Comparison of ENCODE assay signal across 8 cellular contexts in the genomic region with DNA sequence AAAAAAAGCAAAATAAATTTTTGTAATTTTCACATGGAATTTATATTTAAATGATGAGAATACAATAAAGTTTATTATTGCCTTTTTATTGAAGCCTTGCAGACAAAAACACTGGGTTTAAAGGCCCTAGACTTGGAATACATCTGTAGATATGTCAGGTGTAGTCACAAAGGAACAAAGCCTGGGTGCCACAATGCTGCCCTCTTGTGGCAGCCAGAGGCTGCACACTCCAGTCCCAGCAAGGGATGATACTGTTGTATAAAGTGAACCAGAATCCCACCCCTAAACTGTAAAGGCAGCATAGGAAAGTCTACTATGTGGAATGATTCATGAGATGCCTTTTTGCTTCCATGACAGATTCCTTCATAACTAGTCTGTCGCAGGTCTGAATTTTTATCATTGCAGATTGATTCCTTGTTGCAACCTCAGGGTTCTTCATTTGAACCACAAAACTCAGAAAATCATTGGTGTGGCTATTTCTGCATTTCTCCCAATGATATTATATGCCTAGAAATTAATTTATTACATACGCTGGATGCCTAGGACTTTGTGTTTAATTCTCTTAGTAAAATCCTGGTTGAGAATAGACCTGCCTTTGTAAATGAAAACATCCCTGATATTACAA. TPM values are rescaled to one million over a fixed set of nuclear protein-coding genes. Genes with fewer than 3 reads are reported as not detected.
DNase-seq lines count a peak whose midpoint lies in the region; ATAC-seq and TF ChIP-seq lines count a peak whose summit lies in the region.

No MANE protein-coding gene starts in this region.

- CTCF ChIA-PET in A673 (lab: Charles Lee): interaction anchor here (0.6 to 1.1 kb wide), 2 partner anchors 268 to 375 kb away, joined by 3 to 4 read pairs; no protein-coding TSS in a partner anchor

- no peak overlapping the region for H3K4me3 ChIP-seq in A673 (ENCODE audit: low read depth, low read length, poor library complexity, severe bottlenecking)

- no peaks in the 10 kb centered on the region for H3K27me3 ChIP-seq in A673 (replicated peaks; ENCODE audit: insufficient read depth, low read depth, low read length, poor library complexity)

- POLR2A ChIA-PET in A673 (lab: Charles Lee; ENCODE audit: low non-redundant PET): no interaction called here

- ATAC-seq in GM18502 (IDR thresholded peaks at IDR 0.05; ENCODE audit: poor library complexity, unreplicated experiment): peak; percentile 88
- ATAC-seq in HG02973 (IDR thresholded peaks at IDR 0.05; ENCODE audit: unreplicated experiment): peak; percentile 95
- peak; percentile 99 for ATAC-seq in left lobe of liver

- H3K36me3 ChIP-seq in A673 (ENCODE audit: insufficient read depth, low read length, poor library complexity, severe bottlenecking): no peaks in the 10 kb centered on the region

- intact Hi-C loops in A673 (cut with micrococcal nuclease; ENCODE audit: unreplicated experiment): loop anchor here (1.0 kb wide), 2 partner anchors 291 to 323 kb away; no protein-coding TSS in a partner anchor

- H3K9me3 ChIP-seq in A673 (ENCODE audit: low read depth, low read length, poor library complexity, severe bottlenecking): no peaks in the 10 kb centered on the region

- peak; percentile 64 for DNase-seq in A673 (ENCODE audit: low spot score)
- peak; percentile 4 for DNase-seq in NCI-H2107 (lab: John Stamatoyannopoulos, UW)
- peak; percentile 1 to 37 (median 16) for DNase-seq in activated CD4-positive, CD25-positive, alpha-beta regulatory T cell (lab: John Stamatoyannopoulos, UW)
- DNase-seq in cerebellum (ENCODE audit: low spot score): peak; percentile 64
- peak; percentile 59 for DNase-seq in left lobe of liver (ENCODE audit: low spot score)
- DNase-seq in stimulated activated CD4-positive, alpha-beta T cell treated with anti-CD3 and anti-CD28 coated beads, TNF-alpha, amount 100 ng/mL, for 24 hours (ENCODE audit: low read depth in 3 of 3): peak; percentile 29 to 47 (median 34)

- peak; percentile 99 for TF ChIP-seq CTCF in A673 (conservative IDR thresholded peaks at IDR 0.05; ENCODE audit: low read depth, low read length)

- no peak overlapping the region for H3K27ac ChIP-seq in A673 (ENCODE audit: low read depth, low read length, poor library complexity, severe bottlenecking)

- no TSS peak for BruUV-seq in A673 (replicated peaks; lab: Mats Ljungman, UMichigan)

- no peaks in the 10 kb centered on the region for H3K4me1 ChIP-seq in A673 (ENCODE audit: insufficient read depth, low read length, poor library complexity, severe bottlenecking)

RNA-seq across cellular contexts. Expression of a gene that starts 37.0 kb away (rescaled TPM):
- total RNA-seq in A673 (2021) (0.06 and 0.24 TPM in 2 replicates), cerebellum (0.82 TPM), left lobe of liver (not detected)

RNA-seq across cellular contexts. Expression of a gene that starts 53.7 kb away (rescaled TPM):
- total RNA-seq in A673 (2021) (90.7 and 94.6 TPM in 2 replicates), cerebellum (46.7 TPM), left lobe of liver (48.1 TPM)

Comparison
In these comparisons a context has a peak if more than half of its experiments do, and no peak if none do; other contexts are left out.
1. DNase-seq: peak in every context shown above with its lines; median percentile 64 in A673; 64 in cerebellum; 59 in left lobe of liver; 34 in stimulated activated CD4-positive, alpha-beta T cell treated with anti-CD3 and anti-CD28 coated beads, TNF-alpha, amount 100 ng/mL, for 24 hours; 16 in activated CD4-positive, CD25-positive, alpha-beta regulatory T cell; 4 in NCI-H2107.